In genomic region chr7:50962962-50963374, GRCh38 we compare ENCODE assay signal across 8 cellular contexts.
DNase-seq lines count a peak whose midpoint lies in the region; ATAC-seq and TF ChIP-seq lines count a peak whose summit lies in the region.

No MANE protein-coding gene starts in this region.

- TF ChIP-seq CTCF in heart right ventricle (IDR thresholded peaks at IDR 0.05): no peak

- no peak overlapping the region for H3K4me3 ChIP-seq in SJCRH30
- H3K4me3 ChIP-seq in heart right ventricle: no peak overlapping the region
- H3K4me3 ChIP-seq in aorta (ENCODE audit: low read length in 2 of 2): no peak overlapping the region

- peak; percentile 84 for DNase-seq in EH (ENCODE audit: low read depth)
- DNase-seq in HUDEP-2 (lab: John Stamatoyannopoulos, UW; ENCODE audit: unreplicated experiment in 76 of 76): peak in 74 of 76 experiments; percentile 7 to 86 (median 68)
- peak; percentile 38 to 56 for DNase-seq in SJCRH30
- DNase-seq in heart right ventricle: peak; percentile 80 to 84
- peak; percentile 62 to 80 for DNase-seq in aorta
- DNase-seq in NCI-H1417 (lab: John Stamatoyannopoulos, UW): no peak
- DNase-seq in pons (ENCODE audit: low spot score): no peak
- DNase-seq in activated CD4-positive, CD25-positive, alpha-beta regulatory T cell treated with anti-CD3 and anti-CD28 coated beads, Interleukin-2, amount 50 U/mL, for 72 hours: no peak

- H3K4me1 ChIP-seq in SJCRH30 (no peaks in the 10 kb centered on the region), heart right ventricle (peaks cover 6 to 20% (median 13%) of the 10 kb centered on the region in 9 donors), aorta (ENCODE audit: control insufficient read depth in 1 of 2, insufficient read depth in 2 of 2, low read length in 2 of 2) (no peaks in the 10 kb centered on the region)

- intact Hi-C loops in heart right ventricle (cut with DNase I): loop anchor here in 2 of 10 donors (5.0 to 10.0 kb wide), 2 partner anchors 159 to 162 kb away; no protein-coding TSS in a partner anchor
- intact Hi-C loops in aorta (cut with DNase I): no loop called here

- no peaks in the 10 kb centered on the region for H3K9me3 ChIP-seq in SJCRH30 (replicated peaks)
- H3K9me3 ChIP-seq in heart right ventricle: peaks cover 0 to 13% (median 0%) of the 10 kb centered on the region in 11 donors
- H3K9me3 ChIP-seq in aorta (ENCODE audit: control insufficient read depth, low read length): no peaks in the 10 kb centered on the region

- H3K27ac ChIP-seq in SJCRH30: no peak overlapping the region
- H3K27ac ChIP-seq in heart right ventricle: no peak overlapping the region
- H3K27ac ChIP-seq in aorta (ENCODE audit: low read depth in 1 of 2, low read length in 2 of 2): no peak overlapping the region

- peak; percentile 93 to 98 (median 96) for ATAC-seq in heart right ventricle
- ATAC-seq in aorta (ENCODE audit: low FRiP score): peak; percentile 72

- 22 to 25% methylated on average over 4 of the region's 4 CpGs for WGBS in heart right ventricle, 2 donors
- WGBS in aorta, 2 donors: 36 to 47% methylated on average over 4 of the region's 4 CpGs

- H3K36me3 ChIP-seq in SJCRH30: no peaks in the 10 kb centered on the region
- no peaks in the 10 kb centered on the region for H3K36me3 ChIP-seq in heart right ventricle
- no peaks in the 10 kb centered on the region for H3K36me3 ChIP-seq in aorta (ENCODE audit: control insufficient read depth in 1 of 2, insufficient read depth in 2 of 2, low read length in 1 of 2)

- H3K27me3 ChIP-seq in SJCRH30 (no peaks in the 10 kb centered on the region), heart right ventricle (no peaks in the 10 kb centered on the region), aorta (ENCODE audit: control insufficient read depth in 1 of 2, insufficient read depth in 2 of 2, low read length in 1 of 2) (no peaks in the 10 kb centered on the region)

Comparison
In these comparisons a context has a peak if more than half of its experiments do, and no peak if none do; other contexts are left out.
1. DNase-seq: peak in EH (single experiment), HUDEP-2 (74 of 76), SJCRH30 (2 of 2), heart right ventricle (2 of 2) and aorta (2 of 2); none in NCI-H1417 (0 of 3), pons (single experiment) and activated CD4-positive, CD25-positive, alpha-beta regulatory T cell treated with anti-CD3 and anti-CD28 coated beads, Interleukin-2, amount 50 U/mL, for 72 hours (single experiment).